Comparison of ENCODE assay signal across 15 cellular contexts in genomic region chr12:113392988-113393579, GRCh38. TPM values are rescaled to one million over a fixed set of nuclear protein-coding genes. Genes with fewer than 3 reads are reported as not detected.
DNase-seq lines count a peak whose midpoint lies in the region; ATAC-seq and TF ChIP-seq lines count a peak whose summit lies in the region.
"Had no signal": no experiment of that assay in that cellular context is flagged by ENCODE, and none has a peak within 500 bp of the region (broad histone marks: within the 10 kb centered on the region; RNA-seq: fewer than 3 reads in every experiment).

No MANE protein-coding gene starts in this region.

- no peaks in the 10 kb centered on the region for H3K9me3 ChIP-seq in heart left ventricle
- no peaks in the 10 kb centered on the region for H3K9me3 ChIP-seq in right atrium auricular region
- H3K9me3 ChIP-seq in right cardiac atrium (ENCODE audit: control insufficient read depth, low read length): no peaks in the 10 kb centered on the region
- H3K9me3 ChIP-seq in upper lobe of right lung: no peaks in the 10 kb centered on the region
- H3K9me3 ChIP-seq: A549 had no signal

- ATAC-seq in heart left ventricle (peak in 3 of 4 donors; percentile 20 to 63 (median 37)), right cardiac atrium (peak; percentile 30 to 36), upper lobe of right lung (peak; percentile 8), T-cell (replicated peaks in 1 of 4) (no peak)
- ATAC-seq: stimulated activated naive CD8-positive, alpha-beta T cell treated with anti-CD3 and anti-CD28 coated beads, Interleukin-15, Interleukin-2, amounts not matched to agents 100 U/mL and 50 U/mL, for 24 hours had no signal

- no peak overlapping the region for H3K27ac Mint-ChIP-seq in T-cell
- H3K27ac Mint-ChIP-seq: activated T-cell treated with anti-CD3 and anti-CD28 coated beads, Interleukin-2, amount 50 U/mL, for 24 hours had no signal

- H3K27me3 Mint-ChIP-seq in T-cell: peaks cover 0 to 3% of the 10 kb centered on the region in 2 donors

- H3K36me3 ChIP-seq in heart left ventricle: peaks cover 0 to 32% (median 16%) of the 10 kb centered on the region in 9 donors
- peaks cover 24% of the 10 kb centered on the region for H3K36me3 ChIP-seq in right atrium auricular region
- no peaks in the 10 kb centered on the region for H3K36me3 ChIP-seq in upper lobe of right lung

- WGBS in heart left ventricle, 4 donors: 56 to 71% (median 65%) methylated on average over 17 of the region's 17 CpGs
- WGBS in right cardiac atrium: 54% methylated on average over 17 of the region's 17 CpGs

- POLR2A ChIA-PET in T-cell (lab: Charles Lee): no interaction called here

- no peaks in the 10 kb centered on the region for H3K4me1 ChIP-seq in heart left ventricle
- H3K4me1 ChIP-seq in right atrium auricular region: no peaks in the 10 kb centered on the region
- no peaks in the 10 kb centered on the region for H3K4me1 ChIP-seq in right cardiac atrium (ENCODE audit: control insufficient read depth, insufficient read depth, low read length)
- no peaks in the 10 kb centered on the region for H3K4me1 ChIP-seq in upper lobe of right lung
- H3K4me1 ChIP-seq: A549 had no signal

- H3K27me3 ChIP-seq in heart left ventricle: no peaks in the 10 kb centered on the region
- H3K27me3 ChIP-seq in right atrium auricular region: no peaks in the 10 kb centered on the region
- no peaks in the 10 kb centered on the region for H3K27me3 ChIP-seq in right cardiac atrium (ENCODE audit: control insufficient read depth, insufficient read depth)
- H3K27me3 ChIP-seq in upper lobe of right lung: peaks cover under 1% of the 10 kb centered on the region

- no peaks in the 10 kb centered on the region for H3K9me3 Mint-ChIP-seq in T-cell
- H3K9me3 Mint-ChIP-seq: activated T-cell treated with anti-CD3 and anti-CD28 coated beads, Interleukin-2, amount 50 U/mL, for 24 hours had no signal

- in situ Hi-C loops in SK-MEL-5 (cut with HindIII; ENCODE audit: low pct_unique_long_range_greater_than_20kb, low sequenced_read_pairs): no loop called here

- DNase-seq in heart left ventricle (no peak), right atrium auricular region (ENCODE audit: low spot score) (no peak), SK-MEL-5 (ENCODE audit: low read depth, low spot score) (peak; percentile 38), right cardiac atrium (peak; percentile 39 to 73 (median 66)), upper lobe of right lung (no peak), SW480 (ENCODE audit: low spot score) (no peak), NCI-H748 (lab: John Stamatoyannopoulos, UW; ENCODE audit: unreplicated experiment) (no peak), T-cell (no peak)
- DNase-seq: activated T-cell treated with anti-CD3 and anti-CD28 coated beads, Interleukin-2, amount 50 U/mL, for 24 hours; NCI-H2107; occipital lobe; stimulated activated CD4-positive, alpha-beta T cell treated with anti-CD3 and anti-CD28 coated beads, Interleukin-1b, Interleukin-23, amount 100 ng/mL, for 48 hours; stimulated activated naive CD8-positive, alpha-beta T cell treated with anti-CD3 and anti-CD28 coated beads, Interleukin-15, Interleukin-2, amounts not matched to agents 100 U/mL and 50 U/mL, for 24 hours had no signal

- peaks cover 6% of the 10 kb centered on the region for H3K36me3 Mint-ChIP-seq in T-cell

- TF ChIP-seq POLR2A in heart left ventricle (IDR thresholded peaks at IDR 0.05): no peak

- no peak overlapping the region for H3K4me3 ChIP-seq in heart left ventricle
- no peak overlapping the region for H3K4me3 ChIP-seq in right atrium auricular region
- no peak overlapping the region for H3K4me3 ChIP-seq in right cardiac atrium (ENCODE audit: low read length)
- no peak overlapping the region for H3K4me3 ChIP-seq in upper lobe of right lung
- H3K4me3 ChIP-seq: A549 had no signal

- H3K27ac ChIP-seq in heart left ventricle (no peak overlapping the region), right atrium auricular region (no peak overlapping the region), right cardiac atrium (ENCODE audit: low read length) (no peak overlapping the region), upper lobe of right lung (no peak overlapping the region)
- H3K27ac ChIP-seq: A549, epithelial cell of prostate had no signal

- intact Hi-C loops in heart left ventricle (cut with DNase I) (no loop called here), right cardiac atrium (cut with DNase I) (no loop called here), upper lobe of right lung (cut with DNase I) (no loop called here)

- no peak overlapping the region for H3K4me3 Mint-ChIP-seq in T-cell
- H3K4me3 Mint-ChIP-seq: activated T-cell treated with anti-CD3 and anti-CD28 coated beads, Interleukin-2, amount 50 U/mL, for 24 hours had no signal

- no peaks in the 10 kb centered on the region for H3K4me1 Mint-ChIP-seq in T-cell

- CTCF ChIA-PET in T-cell (lab: Charles Lee): no interaction called here

- TF ChIP-seq CTCF in heart left ventricle (IDR thresholded peaks at IDR 0.05) (no peak), right atrium auricular region (IDR thresholded peaks at IDR 0.05) (no peak), upper lobe of right lung (IDR thresholded peaks at IDR 0.05) (no peak)

RNA-seq across cellular contexts. Expression of gene SDS, which starts 10.6 kb away (rescaled TPM):
- total RNA-seq in heart left ventricle: 10 to 100 TPM in 1 of 9 donors, 1 to 10 TPM in 1, under 1 TPM in 2, not detected in 5; 0.28 to 10.5 (median 0.99) TPM
- under 1 TPM in 1 of 2 donors, not detected in 1; 0.32 TPM for polyA plus RNA-seq in heart left ventricle
- total RNA-seq in right atrium auricular region: 1 to 10 TPM in 1 of 2 donors, not detected in 1; 1.3 TPM
- not detected in 2 replicates for total RNA-seq in SK-MEL-5 (2014; rRNA removed; shearing (Covaris generic))
- polyA plus RNA-seq in SK-MEL-5 (2015; cell fraction: cytosol; rRNA removed): not detected in 2 replicates
- not detected in 2 replicates for polyA plus RNA-seq in SK-MEL-5 (2015; cell fraction: nucleus; rRNA removed)
- under 1 TPM in 3 of 4 donors, not detected in 1; 0.26 to 0.58 (median 0.34) TPM for total RNA-seq in right cardiac atrium
- 0.52 TPM for polyA plus RNA-seq in right cardiac atrium
- 2.4 TPM for total RNA-seq in upper lobe of right lung
- total RNA-seq in T-cell: under 1 TPM in 2 of 5 donors, not detected in 3; 0.18 to 0.26 TPM

RNA-seq across cellular contexts. Expression of gene SDSL, which starts 29.1 kb away (rescaled TPM):
- total RNA-seq in heart left ventricle (10 to 100 TPM in 4 of 9 donors, 1 to 10 TPM in 5; 2.6 to 21.0 (median 7.9) TPM), right atrium auricular region (1 to 10 TPM; 2.8 to 5.5 TPM), right cardiac atrium (1 to 10 TPM; 4.2 to 9.5 (median 5.7) TPM), upper lobe of right lung (10.7 TPM), T-cell (1 to 10 TPM in 1 of 5 donors, under 1 TPM in 3, not detected in 1; 0.19 to 2.3 (median 0.44) TPM)
- polyA plus RNA-seq in heart left ventricle (1 to 10 TPM; 2.5 to 3.3 TPM), right cardiac atrium (8.0 TPM)
- total RNA-seq in SK-MEL-5 (2014; rRNA removed; shearing (Covaris generic)): 8.3 and 8.6 TPM in 2 replicates
- polyA plus RNA-seq in SK-MEL-5 (2015; cell fraction: cytosol; rRNA removed): 22.6 and 28.2 TPM in 2 replicates
- 9.7 and 18.0 TPM in 2 replicates for polyA plus RNA-seq in SK-MEL-5 (2015; cell fraction: nucleus; rRNA removed)

RNA-seq across cellular contexts. Expression of gene PLBD2, which starts 34.7 kb away (rescaled TPM):
- 10 to 100 TPM; 28.8 to 66.6 (median 33.6) TPM for total RNA-seq in heart left ventricle
- polyA plus RNA-seq in heart left ventricle: 10 to 100 TPM; 15.6 to 17.5 TPM
- total RNA-seq in right atrium auricular region: 10 to 100 TPM; 38.2 to 43.0 TPM
- total RNA-seq in SK-MEL-5 (2014; rRNA removed; shearing (Covaris generic)): 28.3 and 30.2 TPM in 2 replicates
- polyA plus RNA-seq in SK-MEL-5 (2015; cell fraction: cytosol; rRNA removed): 144 and 155 TPM in 2 replicates
- polyA plus RNA-seq in SK-MEL-5 (2015; cell fraction: nucleus; rRNA removed): 16.1 and 20.0 TPM in 2 replicates
- total RNA-seq in right cardiac atrium: 10 to 100 TPM; 48.4 to 54.3 (median 51.4) TPM
- 33.7 TPM for polyA plus RNA-seq in right cardiac atrium
- 41.0 TPM for total RNA-seq in upper lobe of right lung
- total RNA-seq in T-cell: 10 to 100 TPM; 14.1 to 19.0 (median 15.1) TPM

RNA-seq across cellular contexts. Expression of gene SLC8B1, which starts 58.2 kb away (rescaled TPM):
- 10 to 100 TPM in 8 of 9 donors, 1 to 10 TPM in 1; 9.7 to 33.2 (median 12.3) TPM for total RNA-seq in heart left ventricle
- 1 to 10 TPM; 8.8 to 8.9 TPM for polyA plus RNA-seq in heart left ventricle
- total RNA-seq in right atrium auricular region: 10 to 100 TPM; 17.1 to 18.8 TPM
- total RNA-seq in SK-MEL-5 (2014; rRNA removed; shearing (Covaris generic)): 3.9 and 5.1 TPM in 2 replicates
- 12.0 and 13.2 TPM in 2 replicates for polyA plus RNA-seq in SK-MEL-5 (2015; cell fraction: cytosol; rRNA removed)
- 29.5 and 33.4 TPM in 2 replicates for polyA plus RNA-seq in SK-MEL-5 (2015; cell fraction: nucleus; rRNA removed)
- total RNA-seq in right cardiac atrium: 10 to 100 TPM; 11.6 to 16.0 (median 14.0) TPM
- polyA plus RNA-seq in right cardiac atrium: 10.8 TPM
- total RNA-seq in upper lobe of right lung: 42.8 TPM
- 100 to 1,000 TPM in 3 of 5 donors, 10 to 100 TPM in 2; 76.7 to 120 (median 102) TPM for total RNA-seq in T-cell

Comparison
In these comparisons a context has a peak if more than half of its experiments do, and no peak if none do; other contexts are left out.
1. DNase-seq: peak in SK-MEL-5 (single experiment) and right cardiac atrium (3 of 3); none in heart left ventricle (0 of 5), right atrium auricular region (single experiment), upper lobe of right lung (single experiment), SW480 (single experiment), NCI-H748 (single experiment) and T-cell (0 of 34).
2. ATAC-seq: peak in heart left ventricle (3 of 4), right cardiac atrium (2 of 2) and upper lobe of right lung (single experiment); none in T-cell (0 of 4).